ENCODE assay signal across 1 cellular context in the genomic region with DNA sequence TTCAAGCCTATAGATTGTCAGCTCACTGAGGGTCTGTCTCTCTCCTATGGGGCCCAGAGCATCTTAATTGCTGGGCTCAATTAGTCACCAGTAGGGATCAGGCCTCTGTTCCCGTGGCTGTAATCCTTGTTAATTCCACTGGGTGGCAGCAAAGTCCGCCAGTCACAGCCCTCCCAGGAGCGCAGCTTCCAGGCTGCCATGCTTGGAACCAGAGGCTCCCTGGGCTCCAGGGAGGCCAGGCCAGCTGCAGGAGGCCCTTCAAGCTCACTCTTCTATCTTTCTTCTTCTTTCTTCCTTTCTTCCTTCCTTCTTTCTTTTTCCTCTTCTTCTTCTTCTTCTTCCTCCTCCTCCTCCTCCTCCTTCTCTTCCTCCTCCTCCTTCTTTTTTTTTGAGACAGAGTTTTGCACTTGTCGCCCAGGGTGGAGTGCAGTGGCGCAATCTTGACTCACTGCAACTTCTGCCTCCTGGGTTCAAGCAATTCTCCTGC.
TF ChIP-seq lines count a peak whose summit lies in the region.

No MANE protein-coding gene starts in this region.

TF ChIP-seq in GM23338, 12 proteins besides CTCF, POLR2A, EP300 and RAD21 (continued from another document):
- TF ChIP-seq, protein P1, sequence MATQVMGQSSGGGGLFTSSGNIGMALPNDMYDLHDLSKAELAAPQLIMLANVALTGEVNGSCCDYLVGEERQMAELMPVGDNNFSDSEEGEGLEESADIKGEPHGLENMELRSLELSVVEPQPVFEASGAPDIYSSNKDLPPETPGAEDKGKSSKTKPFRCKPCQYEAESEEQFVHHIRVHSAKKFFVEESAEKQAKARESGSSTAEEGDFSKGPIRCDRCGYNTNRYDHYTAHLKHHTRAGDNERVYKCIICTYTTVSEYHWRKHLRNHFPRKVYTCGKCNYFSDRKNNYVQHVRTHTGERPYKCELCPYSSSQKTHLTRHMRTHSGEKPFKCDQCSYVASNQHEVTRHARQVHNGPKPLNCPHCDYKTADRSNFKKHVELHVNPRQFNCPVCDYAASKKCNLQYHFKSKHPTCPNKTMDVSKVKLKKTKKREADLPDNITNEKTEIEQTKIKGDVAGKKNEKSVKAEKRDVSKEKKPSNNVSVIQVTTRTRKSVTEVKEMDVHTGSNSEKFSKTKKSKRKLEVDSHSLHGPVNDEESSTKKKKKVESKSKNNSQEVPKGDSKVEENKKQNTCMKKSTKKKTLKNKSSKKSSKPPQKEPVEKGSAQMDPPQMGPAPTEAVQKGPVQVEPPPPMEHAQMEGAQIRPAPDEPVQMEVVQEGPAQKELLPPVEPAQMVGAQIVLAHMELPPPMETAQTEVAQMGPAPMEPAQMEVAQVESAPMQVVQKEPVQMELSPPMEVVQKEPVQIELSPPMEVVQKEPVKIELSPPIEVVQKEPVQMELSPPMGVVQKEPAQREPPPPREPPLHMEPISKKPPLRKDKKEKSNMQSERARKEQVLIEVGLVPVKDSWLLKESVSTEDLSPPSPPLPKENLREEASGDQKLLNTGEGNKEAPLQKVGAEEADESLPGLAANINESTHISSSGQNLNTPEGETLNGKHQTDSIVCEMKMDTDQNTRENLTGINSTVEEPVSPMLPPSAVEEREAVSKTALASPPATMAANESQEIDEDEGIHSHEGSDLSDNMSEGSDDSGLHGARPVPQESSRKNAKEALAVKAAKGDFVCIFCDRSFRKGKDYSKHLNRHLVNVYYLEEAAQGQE (IDR thresholded peaks at IDR 0.05; ENCODE audit: unreplicated experiment), result no peak
- TF ChIP-seq STAT1 (IDR thresholded peaks at IDR 0.05; ENCODE audit: unreplicated experiment) (no peak), POLR2AphosphoS5 (IDR thresholded peaks at IDR 0.05; ENCODE audit: low read depth) (no peak), NANOG (IDR thresholded peaks at IDR 0.05; ENCODE audit: borderline replicate concordance) (no peak), JUNB (IDR thresholded peaks at IDR 0.05; ENCODE audit: unreplicated experiment) (no peak)
